14 cellular contexts compared by ENCODE assay signal in genomic region chr16:49489686-49490320, GRCh38.
DNase-seq lines count a peak whose midpoint lies in the region; ATAC-seq and TF ChIP-seq lines count a peak whose summit lies in the region.
"Had no signal": no experiment of that assay in that cellular context is flagged by ENCODE, and none has a peak within 500 bp of the region (broad histone marks: within the 10 kb centered on the region; RNA-seq: fewer than 3 reads in every experiment).

No MANE protein-coding gene starts in this region.

- no peaks in the 10 kb centered on the region for H3K36me3 ChIP-seq in endodermal cell (ENCODE audit: control insufficient read depth, insufficient read depth, low read length)

- H3K9me3 Mint-ChIP-seq in natural killer cell treated with Interleukin-12 subunit alpha and Interleukin-12 subunit beta and Interleukin-15 and Interleukin-18, amount 100 ng/mL, for 72 hours: no peaks in the 10 kb centered on the region
- H3K9me3 Mint-ChIP-seq in natural killer cell (no peaks in the 10 kb centered on the region), endodermal cell (no peaks in the 10 kb centered on the region)
- H3K9me3 Mint-ChIP-seq: activated T-helper 2 cell treated with anti-CD3 and anti-CD28 coated beads, Interferon-gamma antibody, Interleukin-2, Interleukin-4, amounts not matched to agents 10 μg/mL and 5 μg/mL and 100 μg/mL, durations not matched to agents 14 hours and 24 hours and 36 hours had no signal

- intact Hi-C loops in natural killer cell (cut with micrococcal nuclease): no loop called here

- H3K27ac ChIP-seq in endodermal cell (ENCODE audit: low read depth, low read length): no peak overlapping the region
- H3K27ac ChIP-seq: parathyroid adenoma, PC-9 had no signal

- H3K27me3 Mint-ChIP-seq in natural killer cell treated with Interleukin-12 subunit alpha and Interleukin-12 subunit beta and Interleukin-15 and Interleukin-18, amount 100 ng/mL, for 72 hours: peaks cover 0 to 5% of the 10 kb centered on the region in 2 donors
- peaks cover 3 to 9% of the 10 kb centered on the region in 2 donors for H3K27me3 Mint-ChIP-seq in natural killer cell (ENCODE audit: low read depth in 2 of 2)
- H3K27me3 Mint-ChIP-seq in endodermal cell (ENCODE audit: insufficient read depth): no peaks in the 10 kb centered on the region

- no peak overlapping the region for H3K9ac ChIP-seq in endodermal cell (ENCODE audit: extremely low read depth, low read length, poor library complexity, severe bottlenecking)
- H3K9ac ChIP-seq: parathyroid adenoma had no signal

- H3K4me1 Mint-ChIP-seq in natural killer cell treated with Interleukin-12 subunit alpha and Interleukin-12 subunit beta and Interleukin-15 and Interleukin-18, amount 100 ng/mL, for 72 hours (ENCODE audit: low read depth in 2 of 2): peaks cover 0 to under 1% of the 10 kb centered on the region in 2 donors
- H3K4me1 Mint-ChIP-seq in natural killer cell (no peaks in the 10 kb centered on the region), endodermal cell (peaks cover 3% of the 10 kb centered on the region)

- DNase-seq in natural killer cell treated with Interleukin-12 subunit alpha and Interleukin-12 subunit beta and Interleukin-15 and Interleukin-18, amount 100 ng/mL, for 72 hours (ENCODE audit: low spot score): peak; percentile 12
- no peak for DNase-seq in natural killer cell
- DNase-seq in NCI-H69 (lab: John Stamatoyannopoulos, UW): peak; percentile 71
- DNase-seq in endodermal cell: no peak
- no peak for DNase-seq in activated CD8-positive, alpha-beta memory T cell treated with anti-CD3 and anti-CD28 coated beads, Interleukin-2, amount 50 U/mL, for 4 hours
- DNase-seq in medulla oblongata (ENCODE audit: extremely low spot score): no peak
- DNase-seq in cortex of kidney (lab: John Stamatoyannopoulos, UW): no peak
- DNase-seq: activated CD4-positive, CD25-positive, alpha-beta regulatory T cell; effector CD8-positive, alpha-beta T cell; HFFc6; KBM-7; PC-9 had no signal

- H3K4me3 Mint-ChIP-seq in natural killer cell treated with Interleukin-12 subunit alpha and Interleukin-12 subunit beta and Interleukin-15 and Interleukin-18, amount 100 ng/mL, for 72 hours: no peak overlapping the region
- H3K4me3 Mint-ChIP-seq in natural killer cell: no peak overlapping the region
- no peak overlapping the region for H3K4me3 Mint-ChIP-seq in endodermal cell
- H3K4me3 Mint-ChIP-seq: HFFc6 had no signal

- TF ChIP-seq CTCF in natural killer cell (IDR thresholded peaks at IDR 0.05): no peak
- TF ChIP-seq CTCF in endodermal cell (conservative IDR thresholded peaks at IDR 0.05): peak; percentile 16

- no peaks in the 10 kb centered on the region for H3K36me3 Mint-ChIP-seq in natural killer cell treated with Interleukin-12 subunit alpha and Interleukin-12 subunit beta and Interleukin-15 and Interleukin-18, amount 100 ng/mL, for 72 hours
- H3K36me3 Mint-ChIP-seq in natural killer cell (no peaks in the 10 kb centered on the region), endodermal cell (ENCODE audit: low read depth) (no peaks in the 10 kb centered on the region)

- ATAC-seq in natural killer cell treated with Interleukin-12 subunit alpha and Interleukin-12 subunit beta and Interleukin-15 and Interleukin-18, amount 100 ng/mL, for 72 hours: no peak
- no peak for ATAC-seq in natural killer cell

- WGBS in endodermal cell (ENCODE audit: insufficient coverage in 1 of 2, insufficient read length in 1 of 2), 2 experiments: 91 to 100% methylated on average over 3 to 7 of the region's 7 CpGs

- no peak overlapping the region for H3K27ac Mint-ChIP-seq in natural killer cell treated with Interleukin-12 subunit alpha and Interleukin-12 subunit beta and Interleukin-15 and Interleukin-18, amount 100 ng/mL, for 72 hours
- no peak overlapping the region for H3K27ac Mint-ChIP-seq in natural killer cell
- no peak overlapping the region for H3K27ac Mint-ChIP-seq in endodermal cell
- H3K27ac Mint-ChIP-seq: activated T-helper 2 cell treated with anti-CD3 and anti-CD28 coated beads, Interferon-gamma antibody, Interleukin-2, Interleukin-4, amounts not matched to agents 10 μg/mL and 5 μg/mL and 100 μg/mL, durations not matched to agents 14 hours and 24 hours and 36 hours; HFFc6 had no signal

- H3K27me3 ChIP-seq in endodermal cell (ENCODE audit: control insufficient read depth, insufficient read depth, low read length, poor library complexity, severe bottlenecking): no peaks in the 10 kb centered on the region

- H3K4me1 ChIP-seq in endodermal cell (ENCODE audit: control insufficient read depth, insufficient read depth, low read length): peaks cover 4% of the 10 kb centered on the region

- H3K4me3 ChIP-seq in endodermal cell (ENCODE audit: low read length): no peak overlapping the region
- H3K4me3 ChIP-seq: PC-9 had no signal

- H3K9me3 ChIP-seq in endodermal cell (ENCODE audit: control insufficient read depth, low read length): no peaks in the 10 kb centered on the region

Comparison
In these comparisons a context has a peak if more than half of its experiments do, and no peak if none do; other contexts are left out.
1. DNase-seq: peak in natural killer cell treated with Interleukin-12 subunit alpha and Interleukin-12 subunit beta and Interleukin-15 and Interleukin-18, amount 100 ng/mL, for 72 hours (single experiment) and NCI-H69 (single experiment); none in natural killer cell (single experiment), endodermal cell (single experiment), activated CD8-positive, alpha-beta memory T cell treated with anti-CD3 and anti-CD28 coated beads, Interleukin-2, amount 50 U/mL, for 4 hours (single experiment), medulla oblongata (single experiment) and cortex of kidney (single experiment).